In the genomic region with DNA sequence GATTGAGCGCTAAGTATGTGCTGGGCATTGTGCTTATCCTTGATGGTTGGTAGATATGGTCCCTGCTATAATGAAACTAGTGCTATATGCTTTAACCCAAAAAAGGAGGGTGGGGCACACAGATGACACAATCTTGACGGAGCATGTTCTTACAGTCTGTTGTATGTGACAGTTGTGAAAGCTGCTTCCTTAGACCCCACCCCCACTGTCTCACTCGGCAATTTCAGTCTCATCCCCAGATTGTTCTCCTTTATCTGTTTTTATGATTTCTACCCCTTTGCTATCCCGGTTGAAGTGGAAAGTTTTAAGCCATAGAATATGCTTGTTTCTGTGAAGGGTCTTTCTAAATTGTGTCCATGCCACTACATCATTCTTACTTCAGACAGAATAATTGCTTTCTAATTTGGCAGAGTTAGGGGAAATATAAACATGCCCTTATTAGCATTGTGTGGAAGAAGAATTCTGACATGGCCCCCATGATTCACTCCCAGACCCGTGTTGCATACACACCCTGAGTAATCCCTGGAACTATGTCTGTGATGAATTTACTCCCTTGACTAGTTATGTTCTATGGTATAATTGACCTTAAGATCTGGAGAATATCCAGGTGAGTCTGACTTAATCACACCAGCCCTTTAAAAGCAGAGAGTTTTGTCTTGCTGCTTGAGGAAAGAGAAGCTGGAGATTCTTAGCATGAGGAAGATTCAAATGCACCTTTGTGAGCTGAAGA, we compare ENCODE assay signal across 1 cellular context.
TF ChIP-seq lines count a peak whose summit lies in the region.

No MANE protein-coding gene starts in this region.

TF ChIP-seq in WTC11, 78 proteins besides CTCF, POLR2A, EP300 and RAD21 (continued from another document):
- TF ChIP-seq FOXK1 (CRISPR knock-in tag; IDR thresholded peaks at IDR 0.05): no peak
- TF ChIP-seq, protein P1, sequence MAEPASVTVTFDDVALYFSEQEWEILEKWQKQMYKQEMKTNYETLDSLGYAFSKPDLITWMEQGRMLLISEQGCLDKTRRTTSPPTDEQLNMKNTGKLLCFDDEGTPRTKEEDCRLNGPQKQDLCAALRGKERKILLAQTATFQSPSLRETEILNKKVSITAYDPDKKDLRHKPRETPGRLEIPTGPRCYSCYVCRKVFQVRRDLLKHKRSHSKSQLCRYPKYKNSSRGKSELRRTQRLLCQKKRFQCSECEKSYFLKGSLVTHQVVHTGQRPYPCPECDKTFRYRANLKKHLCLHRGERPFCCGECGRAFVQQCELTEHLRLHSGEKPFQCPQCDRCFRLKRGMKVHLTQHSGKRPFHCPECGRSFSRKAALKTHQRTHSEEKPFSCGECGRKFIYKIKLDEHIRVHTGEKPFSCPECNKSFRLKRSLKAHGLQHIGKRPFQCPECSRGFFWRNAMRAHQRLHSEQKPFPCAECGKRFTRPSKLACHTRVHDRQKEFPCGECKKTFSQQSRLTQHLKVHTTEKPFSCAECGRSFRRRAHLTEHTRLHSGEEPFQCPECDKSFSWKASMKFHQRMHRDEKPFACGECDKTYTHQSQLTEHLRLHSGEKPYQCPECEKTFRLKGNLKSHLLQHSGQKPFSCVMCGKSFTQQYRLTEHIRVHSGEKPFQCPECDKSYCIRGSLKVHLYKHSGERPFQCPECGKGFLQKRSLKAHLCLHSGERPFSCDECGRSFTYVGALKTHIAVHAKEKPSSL (CRISPR knock-in tag; conservative IDR thresholded peaks at IDR 0.05): no peak
- no peak for TF ChIP-seq NFATC4 (CRISPR knock-in tag; IDR thresholded peaks at IDR 0.05)
